ENCODE assay signal across 7 cellular contexts in genomic region chr14:77067632-77068514, GRCh38. TPM values are rescaled to one million over a fixed set of nuclear protein-coding genes. Genes with fewer than 3 reads are reported as not detected.
DNase-seq lines count a peak whose midpoint lies in the region; ATAC-seq and TF ChIP-seq lines count a peak whose summit lies in the region.

No MANE protein-coding gene starts in this region.

- H3K4me2 ChIP-seq in MM.1S (ENCODE audit: low read depth, low read length): no peak overlapping the region

- H3K9me2 ChIP-seq in MM.1S (replicated peaks; ENCODE audit: insufficient read depth, low read length): no peaks in the 10 kb centered on the region

- intact Hi-C loops in head of caudate nucleus (cut with DNase I) (no loop called here), prostate gland (cut with DNase I) (loop anchor here (1.0 to 5.0 kb wide), 2 partner anchors 156 to 195 kb away; no protein-coding TSS in a partner anchor)

- H3K27me3 ChIP-seq in MM.1S (replicated peaks; ENCODE audit: insufficient read depth, low read length) (no peaks in the 10 kb centered on the region), prostate gland (replicated peaks; ENCODE audit: insufficient read depth) (no peaks in the 10 kb centered on the region)

- H3K4me3 ChIP-seq in MM.1S (ENCODE audit: low read length): no peak overlapping the region
- no peak overlapping the region for H3K4me3 ChIP-seq in prostate gland

- H3K9me3 ChIP-seq in MM.1S (replicated peaks; ENCODE audit: insufficient read depth, low read length) (no peaks in the 10 kb centered on the region), prostate gland (no peaks in the 10 kb centered on the region)

- 47% methylated on average over 11 of the region's 11 CpGs for WGBS in prostate gland

- TF ChIP-seq POLR2A in prostate gland (IDR thresholded peaks at IDR 0.05): peak; percentile 10

- no peaks in the 10 kb centered on the region for H4K20me1 ChIP-seq in MM.1S (ENCODE audit: insufficient read depth, low read length)

- H3K36me3 Mint-ChIP-seq in activated naive CD4-positive, alpha-beta T cell treated with anti-CD3 and anti-CD28 coated beads, Interleukin-2, amount 50 U/mL, for 72 hours: no peaks in the 10 kb centered on the region

- in situ Hi-C loops in SK-MEL-5 (cut with HindIII; ENCODE audit: low pct_unique_long_range_greater_than_20kb, low sequenced_read_pairs): no loop called here

- H3K4me1 ChIP-seq in MM.1S (ENCODE audit: low read length) (no peaks in the 10 kb centered on the region), prostate gland (replicated peaks) (peaks cover 3% of the 10 kb centered on the region)

- TF ChIP-seq CTCF in GM12874 (IDR thresholded peaks at IDR 0.05; ENCODE audit: insufficient read depth, low read depth, low read length) (peak; percentile 92), MM.1S (IDR thresholded peaks at IDR 0.05; ENCODE audit: low read length) (peak; percentile 73), prostate gland (IDR thresholded peaks at IDR 0.05) (peak; percentile 51 to 91 (median 84))

- peak; percentile 76 to 77 for ATAC-seq in activated naive CD4-positive, alpha-beta T cell treated with anti-CD3 and anti-CD28 coated beads, Interleukin-2, amount 50 U/mL, for 72 hours
- no peak for ATAC-seq in HG03025 (IDR thresholded peaks at IDR 0.05; ENCODE audit: low FRiP score, unreplicated experiment)

- no peak overlapping the region for H3K9ac ChIP-seq in MM.1S (ENCODE audit: low read length)

- DNase-seq in MM.1S: peak; percentile 36
- peak; percentile 70 for DNase-seq in SK-MEL-5 (ENCODE audit: low read depth, low spot score)
- peak in 1 of 2 donors; percentile 67 for DNase-seq in activated naive CD4-positive, alpha-beta T cell treated with anti-CD3 and anti-CD28 coated beads, Interleukin-2, amount 50 U/mL, for 72 hours (ENCODE audit: low spot score in 2 of 2)
- DNase-seq in head of caudate nucleus: peak; percentile 48 to 91 (median 80)
- DNase-seq in prostate gland (ENCODE audit: low spot score): peak; percentile 61

- H2AFZ ChIP-seq in MM.1S (ENCODE audit: low read length): no peak overlapping the region; the same call in 1 of the 2 replicates

- no peaks in the 10 kb centered on the region for H3K79me2 ChIP-seq in MM.1S (ENCODE audit: low read length)

- H3K36me3 ChIP-seq in MM.1S (replicated peaks; ENCODE audit: insufficient read depth, low read length) (no peaks in the 10 kb centered on the region), prostate gland (no peaks in the 10 kb centered on the region)

- no peak overlapping the region for H3K27ac Mint-ChIP-seq in activated naive CD4-positive, alpha-beta T cell treated with anti-CD3 and anti-CD28 coated beads, Interleukin-2, amount 50 U/mL, for 72 hours

- no peaks in the 10 kb centered on the region for H3K9me3 Mint-ChIP-seq in activated naive CD4-positive, alpha-beta T cell treated with anti-CD3 and anti-CD28 coated beads, Interleukin-2, amount 50 U/mL, for 72 hours

- H3K27ac ChIP-seq in MM.1S (ENCODE audit: low read length) (no peak overlapping the region), prostate gland (peak overlapping the region; percentile 37 to 54)

- H3F3A ChIP-seq in MM.1S (ENCODE audit: insufficient read depth, low read length): no peaks in the 10 kb centered on the region

RNA-seq across cellular contexts. Expression of gene CIPC, which starts 30.2 kb away (rescaled TPM):
- total RNA-seq in SK-MEL-5 (2014; rRNA removed; shearing (Covaris generic)): 50.9 and 53.3 TPM in 2 replicates
- polyA plus RNA-seq in SK-MEL-5 (2015; cell fraction: cytosol; rRNA removed): 24.1 and 36.2 TPM in 2 replicates
- 26.4 and 26.5 TPM in 2 replicates for polyA plus RNA-seq in SK-MEL-5 (2015; cell fraction: nucleus; rRNA removed)
- total RNA-seq in activated naive CD4-positive, alpha-beta T cell treated with anti-CD3 and anti-CD28 coated beads, Interleukin-2, amount 50 U/mL, for 72 hours: 1 to 10 TPM; 5.4 to 9.6 TPM
- 10 to 100 TPM; 45.1 to 63.3 TPM for total RNA-seq in prostate gland

RNA-seq across cellular contexts. Expression of gene IRF2BPL, which starts 39.4 kb away (rescaled TPM):
- 27.2 and 28.7 TPM in 2 replicates for total RNA-seq in SK-MEL-5 (2014; rRNA removed; shearing (Covaris generic))
- 52.2 and 59.2 TPM in 2 replicates for polyA plus RNA-seq in SK-MEL-5 (2015; cell fraction: cytosol; rRNA removed)
- polyA plus RNA-seq in SK-MEL-5 (2015; cell fraction: nucleus; rRNA removed): 9.7 and 12.2 TPM in 2 replicates
- total RNA-seq in activated naive CD4-positive, alpha-beta T cell treated with anti-CD3 and anti-CD28 coated beads, Interleukin-2, amount 50 U/mL, for 72 hours: 10 to 100 TPM; 26.6 to 85.4 TPM
- 100 to 1,000 TPM; 113 to 141 TPM for total RNA-seq in prostate gland
